ENCODE assay signal across 17 cellular contexts in the genomic region with DNA sequence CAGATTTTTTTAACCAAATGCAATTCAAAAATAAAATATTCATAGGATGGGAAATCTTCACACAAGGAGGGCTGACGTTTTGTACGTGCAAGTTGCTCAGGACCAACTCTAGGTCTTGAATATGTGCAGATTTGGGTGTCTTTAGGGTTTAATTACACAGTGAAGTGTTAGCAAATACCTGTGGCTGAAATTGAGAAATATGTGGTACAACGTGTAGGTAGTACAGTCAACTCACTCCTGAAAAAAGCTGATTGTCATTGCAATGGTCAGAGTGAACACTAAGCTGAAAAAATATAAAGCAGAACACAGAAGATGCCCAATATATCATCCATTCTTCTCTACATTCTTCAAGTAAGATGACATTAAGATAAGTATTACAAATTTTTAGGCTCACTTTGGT.
DNase-seq lines count a peak whose midpoint lies in the region; ATAC-seq and TF ChIP-seq lines count a peak whose summit lies in the region.
"Had no signal": no experiment of that assay in that cellular context is flagged by ENCODE, and none has a peak within 500 bp of the region (broad histone marks: within the 10 kb centered on the region; RNA-seq: fewer than 3 reads in every experiment).

No MANE protein-coding gene starts in this region.

- peak; percentile 70 for DNase-seq in MM.1S
- no peak for DNase-seq in HuH-7 (ENCODE audit: low spot score)
- DNase-seq in AG08395 (ENCODE audit: low spot score), result no peak
- DNase-seq: ACHN; AML-193; Caco-2; CD4-positive, alpha-beta T cell; GM23248; IMR-90; Karpas-422 had no signal

- TF ChIP-seq CTCF in MM.1S (IDR thresholded peaks at IDR 0.05; ENCODE audit: low read length), result no peak

- no peak overlapping the region for H3K4me2 ChIP-seq in MM.1S (ENCODE audit: low read depth, low read length)

- H3K27me3 ChIP-seq in MM.1S (replicated peaks; ENCODE audit: insufficient read depth, low read length), result no peaks in the 10 kb centered on the region

- peaks cover 9% of the 10 kb centered on the region; the same call in 1 of the 2 replicates for H3K4me1 ChIP-seq in MM.1S (ENCODE audit: low read length)
- H3K4me1 ChIP-seq: Caco-2, HAP-1 had no signal

- no peaks in the 10 kb centered on the region; the same call in 1 of the 2 replicates for H3F3A ChIP-seq in MM.1S (ENCODE audit: insufficient read depth, low read length)

- ATAC-seq in GM18868 (IDR thresholded peaks at IDR 0.05; ENCODE audit: unreplicated experiment) (peak; percentile 76), HG02610 (IDR thresholded peaks at IDR 0.05; ENCODE audit: unreplicated experiment) (peak; percentile 86), HG03571 (IDR thresholded peaks at IDR 0.05; ENCODE audit: unreplicated experiment) (no peak)
- ATAC-seq: K562 had no signal

- H3K79me2 ChIP-seq in MM.1S (ENCODE audit: low read length), result no peaks in the 10 kb centered on the region

- H4K20me1 ChIP-seq in MM.1S (ENCODE audit: insufficient read depth, low read length), result no peaks in the 10 kb centered on the region

- H3K27ac ChIP-seq in MM.1S (ENCODE audit: low read length), result no peak overlapping the region
- H3K27ac ChIP-seq: C4-2B, GM23248, HL-60 had no signal

- no peak overlapping the region for H3K9ac ChIP-seq in MM.1S (ENCODE audit: low read length)
- H3K9ac ChIP-seq: GM23248 had no signal

- no peaks in the 10 kb centered on the region for H3K9me3 ChIP-seq in MM.1S (replicated peaks; ENCODE audit: insufficient read depth, low read length)
- H3K9me3 ChIP-seq: Caco-2, HAP-1 had no signal

- no peak overlapping the region for H2AFZ ChIP-seq in MM.1S (ENCODE audit: low read length)
- H2AFZ ChIP-seq: GM23248 had no signal

- H3K4me3 ChIP-seq in MM.1S (ENCODE audit: low read length), result no peak overlapping the region
- H3K4me3 ChIP-seq: GM23248, HAP-1, K562 had no signal

- H3K36me3 ChIP-seq in MM.1S (replicated peaks; ENCODE audit: insufficient read depth, low read length), result no peaks in the 10 kb centered on the region
- H3K36me3 ChIP-seq: HAP-1 had no signal

- H3K9me2 ChIP-seq in MM.1S (replicated peaks; ENCODE audit: insufficient read depth, low read length), result no peaks in the 10 kb centered on the region
